ENCODE assay signal across 35 cellular contexts in genomic region chr1:206145771-206146290, GRCh38. TPM values are rescaled to one million over a fixed set of nuclear protein-coding genes. Genes with fewer than 3 reads are reported as not detected.
"Had no signal": no experiment of that assay in that cellular context is flagged by ENCODE, and none has a peak within 500 bp of the region (broad histone marks: within the 10 kb centered on the region; RNA-seq: fewer than 3 reads in every experiment).

No MANE protein-coding gene starts in this region.

- H3K36me3 ChIP-seq: breast epithelium, Peyer's patch had no signal

- H3K9me3 ChIP-seq: body of pancreas, breast epithelium, Peyer's patch had no signal

- H3K27ac Mint-ChIP-seq: activated CD4-positive, alpha-beta T cell treated with anti-CD3 and anti-CD28 coated beads for 36 hours; activated CD8-positive, alpha-beta T cell treated with anti-CD3 and anti-CD28 coated beads for 36 hours; activated naive CD4-positive, alpha-beta T cell treated with anti-CD3 and anti-CD28 coated beads, Interleukin-2, amount 50 U/mL, for 24 hours; activated naive CD8-positive, alpha-beta T cell treated with anti-CD3 and anti-CD28 coated beads, Interleukin-2, amount 10 ng/mL, durations not matched to agents 7 days and 5 days; activated T-cell treated with anti-CD3 and anti-CD28 coated beads, Interleukin-2, amount 50 U/mL, for 72 hours; activated T-helper 17 cell treated with anti-CD3 and anti-CD28 coated beads, Interleukin-2, amount 50 U/mL, for 72 hours; WTC11 had no signal

- ATAC-seq: activated CD4-positive, alpha-beta T cell treated with anti-CD3 and anti-CD28 coated beads for 36 hours; activated CD4-positive, CD25-positive, alpha-beta regulatory T cell treated with anti-CD3 and anti-CD28 coated beads, Interleukin-2, amount 50 U/mL, for 24 hours; activated CD8-positive, alpha-beta T cell treated with anti-CD3 and anti-CD28 coated beads for 36 hours; activated T-cell treated with anti-CD3 and anti-CD28 coated beads, Interleukin-2, amount 50 U/mL, for 72 hours; activated T-helper 17 cell treated with anti-CD3 and anti-CD28 coated beads, Interleukin-2, amount 50 U/mL, for 72 hours; body of pancreas; PC-3; Right ventricle myocardium inferior; WTC11 had no signal

- H3K27ac ChIP-seq: body of pancreas, breast epithelium, Peyer's patch, RWPE1 had no signal

- H3K4me1 Mint-ChIP-seq: activated T-helper 17 cell treated with anti-CD3 and anti-CD28 coated beads, Interleukin-2, amount 50 U/mL, for 72 hours had no signal

- H3K27me3 ChIP-seq: body of pancreas, breast epithelium, Peyer's patch had no signal

- H3K4me3 Mint-ChIP-seq: activated CD4-positive, alpha-beta T cell treated with anti-CD3 and anti-CD28 coated beads for 36 hours; activated CD8-positive, alpha-beta T cell treated with anti-CD3 and anti-CD28 coated beads for 36 hours; activated naive CD4-positive, alpha-beta T cell treated with anti-CD3 and anti-CD28 coated beads, Interleukin-2, amount 50 U/mL, for 24 hours; activated naive CD8-positive, alpha-beta T cell treated with anti-CD3 and anti-CD28 coated beads, Interleukin-2, amount 10 ng/mL, durations not matched to agents 7 days and 5 days; activated T-cell treated with anti-CD3 and anti-CD28 coated beads, Interleukin-2, amount 50 U/mL, for 72 hours; activated T-helper 17 cell treated with anti-CD3 and anti-CD28 coated beads, Interleukin-2, amount 50 U/mL, for 72 hours; WTC11 had no signal

- H3K9me3 Mint-ChIP-seq: activated CD8-positive, alpha-beta T cell treated with anti-CD3 and anti-CD28 coated beads for 36 hours; activated naive CD4-positive, alpha-beta T cell treated with anti-CD3 and anti-CD28 coated beads, Interleukin-2, amount 50 U/mL, for 24 hours; activated naive CD8-positive, alpha-beta T cell treated with anti-CD3 and anti-CD28 coated beads, Interleukin-2, amount 10 ng/mL, durations not matched to agents 7 days and 5 days; activated T-cell treated with anti-CD3 and anti-CD28 coated beads, Interleukin-2, amount 50 U/mL, for 72 hours had no signal

- H3K36me3 Mint-ChIP-seq: activated naive CD4-positive, alpha-beta T cell treated with anti-CD3 and anti-CD28 coated beads, Interleukin-2, amount 50 U/mL, for 24 hours; activated naive CD8-positive, alpha-beta T cell treated with anti-CD3 and anti-CD28 coated beads, Interleukin-2, amount 10 ng/mL, durations not matched to agents 7 days and 5 days; WTC11 had no signal

- DNase-seq: activated CD4-positive, alpha-beta T cell treated with anti-CD3 and anti-CD28 coated beads for 36 hours; activated CD8-positive, alpha-beta T cell treated with anti-CD3 and anti-CD28 coated beads for 36 hours; activated effector memory CD4-positive, alpha-beta T cell treated with anti-CD3 and anti-CD28 coated beads, Interleukin-2, amount 50 U/mL, for 16 hours; activated naive CD4-positive, alpha-beta T cell; activated naive CD8-positive, alpha-beta T cell treated with anti-CD3 and anti-CD28 coated beads, Interleukin-2, amount 10 ng/mL, durations not matched to agents 7 days and 5 days; activated T-cell treated with anti-CD3 and anti-CD28 coated beads, Interleukin-2, amount 50 U/mL, for 1 hour; activated T-cell treated with anti-CD3 and anti-CD28 coated beads, Interleukin-2, amount 50 U/mL, for 72 hours; amygdala; body of pancreas; Kasumi-1; KG1; NCI-H1105; NCI-H1417 treated with DMSO at 0.1 percent for 48 hours; NCI-H187 treated with DMSO at 0.1 percent for 48 hours; NCI-H2081; NCI-H446; NCI-H510A treated with DMSO at 0.1 percent for 48 hours; NCI-H526 treated with DMSO at 0.1 percent for 48 hours; NCI-H82; PC-3; Peyer's patch; SIG-M5; T1000 had no signal

- H3K4me1 ChIP-seq: breast epithelium, Peyer's patch had no signal

- H3K4me3 ChIP-seq: body of pancreas, breast epithelium, Peyer's patch had no signal

RNA-seq across cellular contexts. Expression of gene AVPR1B, which starts 28.6 kb away (rescaled TPM):
- total RNA-seq: activated CD4-positive, alpha-beta T cell treated with anti-CD3 and anti-CD28 coated beads for 36 hours; activated CD8-positive, alpha-beta memory T cell treated with anti-CD3 and anti-CD28 coated beads for 36 hours; activated CD8-positive, alpha-beta T cell treated with anti-CD3 and anti-CD28 coated beads for 36 hours; activated naive CD8-positive, alpha-beta T cell treated with anti-CD3 and anti-CD28 coated beads, Interleukin-2, amount 10 ng/mL, durations not matched to agents 7 days and 5 days; activated T-cell treated with anti-CD3 and anti-CD28 coated beads, Interleukin-2, amount 50 U/mL, for 72 hours; activated T-helper 17 cell treated with anti-CD3 and anti-CD28 coated beads, Interleukin-2, amount 50 U/mL, for 72 hours; astrocyte; breast epithelium; cardiac septum; Right ventricle myocardium inferior; T-helper 1 cell treated with Interleukin-12 subunit alpha and Interleukin-12 subunit beta and Interleukin-4 antibody, amounts not matched to agents 30 ng/mL and 1 ng/mL, for 36 hours; T-helper 2 cell treated with Interferon-gamma antibody and Interleukin-4, amounts not matched to agents 100 ng/mL and 5 ng/mL, for 36 hours had no signal
